17 cellular contexts compared by ENCODE assay signal in the genomic region with DNA sequence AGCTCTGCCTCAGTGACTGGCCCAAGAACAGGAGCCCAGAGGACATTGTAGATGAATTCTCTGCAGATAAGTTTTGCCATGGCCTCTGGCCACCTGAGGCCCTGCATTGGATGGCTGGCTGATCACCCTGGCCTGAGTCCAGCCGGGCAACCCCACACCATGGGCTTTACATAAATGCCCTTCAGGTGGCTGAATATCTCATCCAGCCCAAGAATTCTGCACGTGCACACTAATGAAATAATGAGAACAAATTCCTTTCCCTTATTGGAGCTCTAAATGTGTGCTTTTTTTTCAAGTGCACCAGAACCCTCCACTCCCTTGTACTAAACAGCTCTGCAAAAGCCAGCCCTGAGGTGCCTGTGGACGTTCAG.
DNase-seq lines count a peak whose midpoint lies in the region; ATAC-seq and TF ChIP-seq lines count a peak whose summit lies in the region.
"Had no signal": no experiment of that assay in that cellular context is flagged by ENCODE, and none has a peak within 500 bp of the region (broad histone marks: within the 10 kb centered on the region; RNA-seq: fewer than 3 reads in every experiment).

No MANE protein-coding gene starts in this region.

- no peak overlapping the region for H3K9ac ChIP-seq in PC-3 (ENCODE audit: low read length)

- no peaks in the 10 kb centered on the region for H3K9me3 ChIP-seq in PC-3 (ENCODE audit: low read length)
- no peaks in the 10 kb centered on the region for H3K9me3 ChIP-seq in psoas muscle
- no peaks in the 10 kb centered on the region for H3K9me3 ChIP-seq in Peyer's patch

- peak overlapping the region; percentile 52 for H3K27ac ChIP-seq in PC-3 (ENCODE audit: low read length)
- H3K27ac ChIP-seq in cingulate gyrus (ENCODE audit: low read depth, low read length): peak overlapping the region; percentile 3
- H3K27ac ChIP-seq in psoas muscle: peak overlapping the region; percentile 62
- H3K27ac ChIP-seq in Peyer's patch: peak overlapping the region in 1 of 4 donors; percentile 54
- H3K27ac ChIP-seq: PC-9 had no signal

- no peak for TF ChIP-seq CTCF in PC-3 (conservative IDR thresholded peaks at IDR 0.05; ENCODE audit: low read depth, low read length)
- no peak for TF ChIP-seq CTCF in psoas muscle (IDR thresholded peaks at IDR 0.05)
- TF ChIP-seq CTCF in Peyer's patch (IDR thresholded peaks at IDR 0.05): no peak

- H4K20me1 ChIP-seq in PC-3 (ENCODE audit: low read length): no peaks in the 10 kb centered on the region

- no peaks in the 10 kb centered on the region for H3K9me3 Mint-ChIP-seq in activated CD8-positive, alpha-beta memory T cell treated with anti-CD3 and anti-CD28 coated beads, Interleukin-2, amount 10 ng/mL, durations not matched to agents 7 days and 5 days (ENCODE audit: low read depth)
- H3K9me3 Mint-ChIP-seq: mesothelial cell of epicardium had no signal

- H3K4me1 ChIP-seq in PC-3 (ENCODE audit: insufficient read depth, low read length): peaks cover 14% of the 10 kb centered on the region
- peaks cover 43% of the 10 kb centered on the region for H3K4me1 ChIP-seq in psoas muscle
- peaks cover 3 to 30% (median 8%) of the 10 kb centered on the region in 4 donors for H3K4me1 ChIP-seq in Peyer's patch

- H3K79me2 ChIP-seq in PC-3 (ENCODE audit: low read length): no peaks in the 10 kb centered on the region

- peaks cover 58% of the 10 kb centered on the region for H3K36me3 Mint-ChIP-seq in activated CD8-positive, alpha-beta memory T cell treated with anti-CD3 and anti-CD28 coated beads, Interleukin-2, amount 10 ng/mL, durations not matched to agents 7 days and 5 days

- H3K27me3 ChIP-seq in PC-3 (ENCODE audit: low read length) (no peaks in the 10 kb centered on the region), psoas muscle (ENCODE audit: insufficient read depth in 3 of 3, low read length in 2 of 3) (no peaks in the 10 kb centered on the region), Peyer's patch (no peaks in the 10 kb centered on the region)
- H3K27me3 ChIP-seq: brain microvascular endothelial cell had no signal

- no TSS peak for BruUV-seq in PC-3 (replicated peaks; lab: Mats Ljungman, UMichigan)

- intact Hi-C loops in PC-3 (cut with micrococcal nuclease) (loop anchor here (10.0 kb wide), 1 partner anchor 236 kb away; a partner anchor contains a TSS), psoas muscle (cut with DNase I) (no loop called here)

- POLR2A ChIA-PET in PC-3 (lab: Charles Lee; ENCODE audit: unreplicated experiment): no interaction called here

- H3K36me3 ChIP-seq in PC-3 (ENCODE audit: low read depth, low read length): no peaks in the 10 kb centered on the region
- H3K36me3 ChIP-seq in psoas muscle (ENCODE audit: insufficient read depth in 1 of 2, low read depth in 1 of 2): peaks cover 7 to 65% of the 10 kb centered on the region in 2 donors
- peaks cover 0 to 51% (median 0%) of the 10 kb centered on the region in 3 donors for H3K36me3 ChIP-seq in Peyer's patch

- no peak overlapping the region for H3K4me3 ChIP-seq in PC-3 (ENCODE audit: low read length)
- no peak overlapping the region for H3K4me3 ChIP-seq in psoas muscle
- no peak overlapping the region for H3K4me3 ChIP-seq in Peyer's patch
- H3K4me3 ChIP-seq: PC-9 had no signal

- peak overlapping the region; percentile 56 for H3K4me3 Mint-ChIP-seq in activated CD8-positive, alpha-beta memory T cell treated with anti-CD3 and anti-CD28 coated beads, Interleukin-2, amount 10 ng/mL, durations not matched to agents 7 days and 5 days
- H3K4me3 Mint-ChIP-seq: mesothelial cell of epicardium had no signal

- CTCF ChIA-PET in activated CD8-positive, alpha-beta memory T cell treated with anti-CD3 and anti-CD28 coated beads, Interleukin-2, amount 10 ng/mL, durations not matched to agents 7 days and 5 days (lab: Charles Lee): interaction anchor here (1.3 to 1.6 kb wide), 2 partner anchors 10 to 13 kb away, joined by 3 to 6 read pairs; no protein-coding TSS in a partner anchor
- CTCF ChIA-PET in PC-3 (lab: Charles Lee): interaction anchor here (0.6 kb wide), 1 partner anchor 144 kb away, joined by 3 read pairs; no protein-coding TSS in a partner anchor

- H3K27ac Mint-ChIP-seq in activated CD8-positive, alpha-beta memory T cell treated with anti-CD3 and anti-CD28 coated beads, Interleukin-2, amount 10 ng/mL, durations not matched to agents 7 days and 5 days: peak overlapping the region; percentile 89

- ATAC-seq in activated CD8-positive, alpha-beta memory T cell treated with anti-CD3 and anti-CD28 coated beads, Interleukin-2, amount 10 ng/mL, durations not matched to agents 7 days and 5 days: no peak
- ATAC-seq in PC-3 (no peak), psoas muscle (no peak)

- no peaks in the 10 kb centered on the region for H3F3A ChIP-seq in PC-3 (ENCODE audit: low read length, unreplicated experiment)

- 62 to 71% (median 65%) methylated on average over 3 of the region's 3 CpGs for WGBS in psoas muscle, 3 donors

- no peak for TF ChIP-seq POLR2A in Peyer's patch (IDR thresholded peaks at IDR 0.05)

- peak overlapping the region; percentile 39; the same call in 1 of the 2 replicates for H3K4me2 ChIP-seq in PC-3 (ENCODE audit: low read length)
- H3K4me2 ChIP-seq: PC-9 had no signal

- no peak for DNase-seq in activated CD8-positive, alpha-beta memory T cell treated with anti-CD3 and anti-CD28 coated beads, Interleukin-2, amount 10 ng/mL, durations not matched to agents 7 days and 5 days
- no peak for DNase-seq in activated CD8-positive, alpha-beta memory T cell treated with anti-CD3 and anti-CD28 coated beads for 24 hours
- no peak for DNase-seq in PC-3
- no peak for DNase-seq in psoas muscle
- no peak for DNase-seq in HuH-7.5 (ENCODE audit: low spot score)
- no peak for DNase-seq in H4 (ENCODE audit: low spot score)
- DNase-seq in Peyer's patch: no peak
- DNase-seq: activated CD8-positive, alpha-beta memory T cell treated with anti-CD3 and anti-CD28 coated beads, Interleukin-2, amount 50 U/mL, for 48 hours; DMS53; hippocampal formation; NCI-H1048; NCI-H226; PC-9; T-helper 9 cell had no signal

- no peaks in the 10 kb centered on the region for H3K9me2 ChIP-seq in PC-3 (replicated peaks; ENCODE audit: low read length)

- no peaks in the 10 kb centered on the region for H3K27me3 Mint-ChIP-seq in activated CD8-positive, alpha-beta memory T cell treated with anti-CD3 and anti-CD28 coated beads, Interleukin-2, amount 10 ng/mL, durations not matched to agents 7 days and 5 days

- H2AFZ ChIP-seq in PC-3 (ENCODE audit: low read length): no peak overlapping the region
- H2AFZ ChIP-seq: PC-9 had no signal

- H3K4me1 Mint-ChIP-seq in activated CD8-positive, alpha-beta memory T cell treated with anti-CD3 and anti-CD28 coated beads, Interleukin-2, amount 10 ng/mL, durations not matched to agents 7 days and 5 days: peaks cover 43% of the 10 kb centered on the region
